Comparison of ENCODE assay signal across 19 cellular contexts in genomic region chr16:78298986-78299385, GRCh38.
"Had no signal": no experiment of that assay in that cellular context is flagged by ENCODE, and none has a peak within 500 bp of the region (broad histone marks: within the 10 kb centered on the region; RNA-seq: fewer than 3 reads in every experiment).

No MANE protein-coding gene starts in this region.

- H3K36me3 ChIP-seq: brain microvascular endothelial cell, neutrophil, thyroid gland had no signal

- H3K27ac Mint-ChIP-seq: activated CD4-positive, alpha-beta T cell treated with anti-CD3 and anti-CD28 coated beads, Interleukin-2, amount 10 ng/mL, durations not matched to agents 7 days and 5 days; activated naive CD8-positive, alpha-beta T cell; activated T-cell treated with anti-CD3 and anti-CD28 coated beads, Interleukin-2, amount 50 U/mL, for 72 hours; naive thymus-derived CD4-positive, alpha-beta T cell; stimulated activated naive B cell treated with anti-CD40 and anti-IgM and Interleukin-4, amounts not matched to agents 10 μg/mL and 1 μg/mL and 100 μg/mL, for 72 hours; T-helper 17 cell had no signal

- H3K9me3 Mint-ChIP-seq: activated CD4-positive, alpha-beta T cell treated with anti-CD3 and anti-CD28 coated beads, Interleukin-2, amount 10 ng/mL, durations not matched to agents 7 days and 5 days; central memory CD8-positive, alpha-beta T cell had no signal

- DNase-seq: activated CD4-positive, alpha-beta T cell treated with anti-CD3 and anti-CD28 coated beads, Interleukin-2, amount 10 ng/mL, durations not matched to agents 7 days and 5 days; activated CD8-positive, alpha-beta memory T cell treated with anti-CD3 and anti-CD28 coated beads, Interleukin-2, amount 50 U/mL, for 48 hours; activated gamma-delta T cell treated with Interleukin-2 at 50 U/mL for 16 hours; activated T-cell treated with anti-CD3 and anti-CD28 coated beads, Interleukin-2, amount 50 U/mL, for 72 hours; brain microvascular endothelial cell; effector CD8-positive, alpha-beta T cell; foreskin keratinocyte; glutamatergic neuron; left cardiac atrium; mammary epithelial cell; mucosa of descending colon; naive thymus-derived CD4-positive, alpha-beta T cell; stimulated activated CD4-positive, alpha-beta T cell treated with anti-CD3 and anti-CD28 coated beads, Interleukin-4, amount 100 ng/mL, for 1 hour; stimulated activated naive B cell treated with anti-CD40 and anti-IgM and Interleukin-4, amounts not matched to agents 10 μg/mL and 1 μg/mL and 100 μg/mL, for 72 hours; T-helper 17 cell; thyroid gland had no signal

- H3K4me1 Mint-ChIP-seq: activated CD4-positive, alpha-beta T cell treated with anti-CD3 and anti-CD28 coated beads, Interleukin-2, amount 10 ng/mL, durations not matched to agents 7 days and 5 days; central memory CD8-positive, alpha-beta T cell; stimulated activated naive B cell treated with anti-CD40 and anti-IgM and Interleukin-4, amounts not matched to agents 10 μg/mL and 1 μg/mL and 100 μg/mL, for 72 hours; T-helper 17 cell had no signal

- H3K9me3 ChIP-seq: mucosa of descending colon, neutrophil, thyroid gland had no signal

- H3K27ac ChIP-seq: brain microvascular endothelial cell, foreskin keratinocyte, neutrophil, thyroid gland had no signal

- H3K27me3 ChIP-seq: brain microvascular endothelial cell, foreskin keratinocyte, neutrophil, thyroid gland had no signal

- H3K4me3 ChIP-seq: mucosa of descending colon, thyroid gland had no signal

- H3K4me1 ChIP-seq: foreskin keratinocyte had no signal

- ATAC-seq: activated T-cell treated with anti-CD3 and anti-CD28 coated beads, Interleukin-2, amount 50 U/mL, for 72 hours; foreskin keratinocyte; mucosa of descending colon; naive thymus-derived CD4-positive, alpha-beta T cell; stimulated activated naive B cell treated with anti-CD40 and anti-IgM and Interleukin-4, amounts not matched to agents 10 μg/mL and 1 μg/mL and 100 μg/mL, for 72 hours; T-helper 17 cell had no signal

- H3K27me3 Mint-ChIP-seq: activated CD4-positive, alpha-beta T cell treated with anti-CD3 and anti-CD28 coated beads, Interleukin-2, amount 10 ng/mL, durations not matched to agents 7 days and 5 days; activated naive CD8-positive, alpha-beta T cell; central memory CD8-positive, alpha-beta T cell; naive thymus-derived CD4-positive, alpha-beta T cell; stimulated activated naive B cell treated with anti-CD40 and anti-IgM and Interleukin-4, amounts not matched to agents 10 μg/mL and 1 μg/mL and 100 μg/mL, for 72 hours; T-helper 17 cell had no signal

- H3K4me3 Mint-ChIP-seq: activated CD4-positive, alpha-beta T cell treated with anti-CD3 and anti-CD28 coated beads, Interleukin-2, amount 10 ng/mL, durations not matched to agents 7 days and 5 days; activated naive CD8-positive, alpha-beta T cell; activated T-cell treated with anti-CD3 and anti-CD28 coated beads, Interleukin-2, amount 50 U/mL, for 72 hours; central memory CD8-positive, alpha-beta T cell; naive thymus-derived CD4-positive, alpha-beta T cell; stimulated activated naive B cell treated with anti-CD40 and anti-IgM and Interleukin-4, amounts not matched to agents 10 μg/mL and 1 μg/mL and 100 μg/mL, for 72 hours; T-helper 17 cell had no signal
